Comparison of ENCODE assay signal across 21 cellular contexts in genomic region chr6:45784250-45784649, GRCh38.
DNase-seq lines count a peak whose midpoint lies in the region; ATAC-seq, FAIRE-seq and TF ChIP-seq lines count a peak whose summit lies in the region.
"Had no signal": no experiment of that assay in that cellular context is flagged by ENCODE, and none has a peak within 500 bp of the region (broad histone marks: within the 10 kb centered on the region; RNA-seq: fewer than 3 reads in every experiment).

No MANE protein-coding gene starts in this region.

- H3K4me2 ChIP-seq in HepG2 (ENCODE audit: low read depth, low read length): no peak overlapping the region
- H3K4me2 ChIP-seq: BLaER1 had no signal

- peaks cover 16% of the 10 kb centered on the region for H3K4me1 ChIP-seq in RWPE2 (ENCODE audit: insufficient read depth, poor library complexity, severe bottlenecking)
- no peaks in the 10 kb centered on the region for H3K4me1 ChIP-seq in kidney (ENCODE audit: control insufficient read depth in 1 of 2, insufficient read depth in 1 of 2, low read depth in 1 of 2, low read length in 2 of 2)
- H3K4me1 ChIP-seq in HepG2 (ENCODE audit: insufficient read depth, low read length): no peaks in the 10 kb centered on the region
- H3K4me1 ChIP-seq: BLaER1, Caco-2 had no signal

- intact Hi-C loops in kidney (cut with DNase I): no loop called here
- intact Hi-C loops in HepG2 (cut with micrococcal nuclease; ENCODE audit: unreplicated experiment): no loop called here

- TF ChIP-seq RAD21 in HepG2 (CRISPR knock-in tag; IDR thresholded peaks at IDR 0.05): no peak

- no peaks in the 10 kb centered on the region for H3K36me3 ChIP-seq in RWPE2 (ENCODE audit: low read depth)
- H3K36me3 ChIP-seq in kidney (ENCODE audit: control insufficient read depth in 1 of 2, insufficient read depth in 2 of 2, low read length in 2 of 2): no peaks in the 10 kb centered on the region
- H3K36me3 ChIP-seq in HepG2 (replicated peaks in 1 of 2; ENCODE audit: control insufficient read depth in 1 of 2, insufficient read depth in 2 of 2, low read length in 2 of 2): no peaks in the 10 kb centered on the region
- H3K36me3 ChIP-seq: BLaER1 had no signal

- FAIRE-seq in G401.6 (lab: Jason Lieb, UNC): peak; percentile 56
- FAIRE-seq in colon (lab: Jason Lieb, UNC): peak; percentile 51
- peak; percentile 37 for FAIRE-seq in kidney (lab: Jason Lieb, UNC)
- no peak for FAIRE-seq in HepG2 (lab: Jason Lieb, UNC)
- FAIRE-seq: GM12892, H1 had no signal

- 0% methylated on average over 1 of the region's 1 CpG for WGBS in HepG2 (ENCODE audit: low lambda C conversion rate)

- TF ChIP-seq EP300 in HepG2 (IDR thresholded peaks at IDR 0.05; ENCODE audit: low read depth in 2 of 2, low read length in 2 of 2) (no peak), HepG2 (CRISPR knock-in tag; IDR thresholded peaks at IDR 0.05; ENCODE audit: borderline replicate concordance) (no peak)

- no peak for ATAC-seq in RWPE2 (ENCODE audit: low read depth)
- ATAC-seq in GM21737 (IDR thresholded peaks at IDR 0.05; ENCODE audit: unreplicated experiment): no peak
- no peak for ATAC-seq in HepG2
- ATAC-seq: CD8-positive, alpha-beta T cell; HCT116 had no signal

- in situ Hi-C loops in HepG2 (cut with HindIII; ENCODE audit: extremely low pct_ligation_motif_present, low pct_unique_long_range_greater_than_20kb): no loop called here

- H3K79me2 ChIP-seq in HepG2 (ENCODE audit: insufficient read depth, low read length): no peaks in the 10 kb centered on the region

- CTCF ChIA-PET in HepG2 (lab: Yijun Ruan, JAX; ENCODE audit: low intra/inter-chr PET ratio, low total read pairs): no interaction called here

- H3K4me3 ChIP-seq in RWPE2 (ENCODE audit: severe bottlenecking) (no peak overlapping the region), kidney (ENCODE audit: low read length in 2 of 2) (no peak overlapping the region), HepG2 (replicated peaks in 1 of 3; ENCODE audit: insufficient read depth in 1 of 3, low read depth in 2 of 3, low read length in 3 of 3) (no peak overlapping the region)
- H3K4me3 ChIP-seq: BLaER1, GM23248 had no signal

- DNase-seq in RWPE2 (ENCODE audit: low spot score) (no peak), kidney (no peak), NCI-H1092 treated with DMSO at 0.1 percent for 48 hours (lab: John Stamatoyannopoulos, UW) (no peak), HepG2 (ENCODE audit: low spot score) (no peak), NCI-H1930 (lab: John Stamatoyannopoulos, UW) (no peak)
- DNase-seq: Caco-2; CD4-positive, CD25-positive, alpha-beta regulatory T cell; CD8-positive, alpha-beta T cell; DMS79; EL; GF-D8; GM23248; H9 had no signal

- H3K9ac ChIP-seq in kidney (ENCODE audit: low read length in 2 of 2): no peak overlapping the region
- no peak overlapping the region for H3K9ac ChIP-seq in HepG2 (ENCODE audit: insufficient read depth, low read depth, low read length)
- H3K9ac ChIP-seq: BLaER1, GM23248 had no signal

- POLR2A ChIA-PET in HepG2 (lab: Yijun Ruan, JAX): no interaction called here

- H3K9me3 ChIP-seq in RWPE2 (ENCODE audit: severe bottlenecking) (no peaks in the 10 kb centered on the region), kidney (ENCODE audit: control insufficient read depth in 1 of 2, low read length in 2 of 2) (no peaks in the 10 kb centered on the region), HepG2 (ENCODE audit: low read length) (no peaks in the 10 kb centered on the region)
- H3K9me3 ChIP-seq: BLaER1, Caco-2 had no signal

- no peak for TF ChIP-seq POLR2A in HepG2 (IDR thresholded peaks at IDR 0.05; ENCODE audit: insufficient read depth in 1 of 2, low read depth in 2 of 2, low read length in 2 of 2)

- TF ChIP-seq CTCF in RWPE2 (IDR thresholded peaks at IDR 0.05; ENCODE audit: poor library complexity, severe bottlenecking) (no peak), kidney (IDR thresholded peaks at IDR 0.05; ENCODE audit: borderline replicate concordance, extremely low read depth, insufficient read depth) (no peak), HepG2 (CRISPR knock-in tag; IDR thresholded peaks at IDR 0.05) (no peak)

- no peak overlapping the region for H2AFZ ChIP-seq in HepG2 (ENCODE audit: low read length)
- H2AFZ ChIP-seq: GM23248 had no signal

- no peaks in the 10 kb centered on the region for H4K20me1 ChIP-seq in HepG2 (ENCODE audit: insufficient read depth, low read length)
- H4K20me1 ChIP-seq: BLaER1 had no signal

- no TSS peak for BruUV-seq in HepG2 (replicated peaks; lab: Mats Ljungman, UMichigan)

- H3K27ac ChIP-seq in RWPE2 (ENCODE audit: poor library complexity, severe bottlenecking) (peak overlapping the region; percentile 60), kidney (ENCODE audit: low read depth in 2 of 2, low read length in 2 of 2) (no peak overlapping the region), HepG2 (ENCODE audit: extremely low read length, insufficient read depth, low read length) (no peak overlapping the region)
- H3K27ac ChIP-seq: BLaER1, C4-2B, GM23248 had no signal

- H3K27me3 ChIP-seq in RWPE2 (ENCODE audit: insufficient read depth, poor library complexity, severe bottlenecking): no peaks in the 10 kb centered on the region
- H3K27me3 ChIP-seq in HepG2 (ENCODE audit: control insufficient read depth in 1 of 2, insufficient read depth in 2 of 2, low read length in 2 of 2): no peaks in the 10 kb centered on the region
- H3K27me3 ChIP-seq: BLaER1 had no signal

TF ChIP-seq in HepG2, 621 proteins besides CTCF, POLR2A, EP300 and RAD21 (continues in another document):
- TF ChIP-seq FOXP4 (CRISPR knock-in tag; IDR thresholded peaks at IDR 0.05) (no peak), GATAD1 (CRISPR knock-in tag; IDR thresholded peaks at IDR 0.05) (no peak), FOXJ3 (CRISPR knock-in tag; IDR thresholded peaks at IDR 0.05; ENCODE audit: borderline replicate concordance) (no peak), ZNF468 (CRISPR knock-in tag; IDR thresholded peaks at IDR 0.05) (no peak), EED (CRISPR knock-in tag; IDR thresholded peaks at IDR 0.05) (no peak), ZIK1 (CRISPR knock-in tag; IDR thresholded peaks at IDR 0.05; ENCODE audit: borderline replicate concordance, low read depth) (no peak), ETS1 (CRISPR knock-in tag; IDR thresholded peaks at IDR 0.05) (no peak), KMT2B (CRISPR knock-in tag; IDR thresholded peaks at IDR 0.05) (no peak), MYC (CRISPR knock-in tag; IDR thresholded peaks at IDR 0.05; ENCODE audit: borderline replicate concordance) (no peak), ZNF124 (CRISPR knock-in tag; IDR thresholded peaks at IDR 0.05) (no peak), ELK4 (CRISPR knock-in tag; IDR thresholded peaks at IDR 0.05; ENCODE audit: borderline replicate concordance) (no peak), ZNF446 (CRISPR knock-in tag; IDR thresholded peaks at IDR 0.05) (no peak)
